In genomic region chr1:162197041-162197511, GRCh38 we compare ENCODE assay signal across 1 cellular context.
TF ChIP-seq lines count a peak whose summit lies in the region.

No MANE protein-coding gene starts in this region.

TF ChIP-seq in HepG2, 621 proteins besides CTCF, POLR2A, EP300 and RAD21 (continued from another document):
- 0 out of 2 replicates have a peak, but pooled peaks have one; percentile 40 for TF ChIP-seq AFF4 (CRISPR knock-in tag; IDR thresholded peaks at IDR 0.05)
- TF ChIP-seq GMEB1 (CRISPR knock-in tag; IDR thresholded peaks at IDR 0.05; ENCODE audit: borderline replicate concordance) = no peak
- TF ChIP-seq, protein P1, sequence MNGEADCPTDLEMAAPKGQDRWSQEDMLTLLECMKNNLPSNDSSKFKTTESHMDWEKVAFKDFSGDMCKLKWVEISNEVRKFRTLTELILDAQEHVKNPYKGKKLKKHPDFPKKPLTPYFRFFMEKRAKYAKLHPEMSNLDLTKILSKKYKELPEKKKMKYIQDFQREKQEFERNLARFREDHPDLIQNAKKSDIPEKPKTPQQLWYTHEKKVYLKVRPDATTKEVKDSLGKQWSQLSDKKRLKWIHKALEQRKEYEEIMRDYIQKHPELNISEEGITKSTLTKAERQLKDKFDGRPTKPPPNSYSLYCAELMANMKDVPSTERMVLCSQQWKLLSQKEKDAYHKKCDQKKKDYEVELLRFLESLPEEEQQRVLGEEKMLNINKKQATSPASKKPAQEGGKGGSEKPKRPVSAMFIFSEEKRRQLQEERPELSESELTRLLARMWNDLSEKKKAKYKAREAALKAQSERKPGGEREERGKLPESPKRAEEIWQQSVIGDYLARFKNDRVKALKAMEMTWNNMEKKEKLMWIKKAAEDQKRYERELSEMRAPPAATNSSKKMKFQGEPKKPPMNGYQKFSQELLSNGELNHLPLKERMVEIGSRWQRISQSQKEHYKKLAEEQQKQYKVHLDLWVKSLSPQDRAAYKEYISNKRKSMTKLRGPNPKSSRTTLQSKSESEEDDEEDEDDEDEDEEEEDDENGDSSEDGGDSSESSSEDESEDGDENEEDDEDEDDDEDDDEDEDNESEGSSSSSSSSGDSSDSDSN (CRISPR knock-in tag; IDR thresholded peaks at IDR 0.05) = peak; percentile 51
- peak; percentile 58; the same call in 1 of the 2 replicates for TF ChIP-seq KDM6A (CRISPR knock-in tag; IDR thresholded peaks at IDR 0.05; ENCODE audit: low read depth)
- no peak for TF ChIP-seq RXRA (CRISPR knock-in tag; IDR thresholded peaks at IDR 0.05)
- peak; percentile 68; the same call in 1 of the 2 replicates for TF ChIP-seq MIXL1 (CRISPR knock-in tag; IDR thresholded peaks at IDR 0.05)
- no peak for TF ChIP-seq SOX6 (IDR thresholded peaks at IDR 0.05)
- TF ChIP-seq SOX6 (CRISPR knock-in tag; IDR thresholded peaks at IDR 0.05) = peak; percentile 99
- peak; percentile 38; the same call in 1 of the 2 replicates for TF ChIP-seq CREM (IDR thresholded peaks at IDR 0.05)
- no peak for TF ChIP-seq CREM (CRISPR knock-in tag; IDR thresholded peaks at IDR 0.05)
- TF ChIP-seq SOX13 (IDR thresholded peaks at IDR 0.05) = peak; percentile 85
- peak in 1 of 2 experiments; percentile 98; a peak in 2 of 4 replicates for TF ChIP-seq SOX13 (CRISPR knock-in tag; conservative IDR thresholded peaks at IDR 0.05 in 1 of 2, IDR thresholded peaks at IDR 0.05 in 1 of 2)
